Comparison of ENCODE assay signal across 17 cellular contexts in genomic region chr11:134242376-134242775, GRCh38. TPM values are rescaled to one million over a fixed set of nuclear protein-coding genes. Genes with fewer than 3 reads are reported as not detected.
"Had no signal": no experiment of that assay in that cellular context is flagged by ENCODE, and none has a peak within 500 bp of the region (broad histone marks: within the 10 kb centered on the region; RNA-seq: fewer than 3 reads in every experiment).

No MANE protein-coding gene starts in this region.

- DNase-seq: activated CD4-positive, alpha-beta T cell treated with anti-CD3 and anti-CD28 coated beads, Interleukin-2, amount 50 U/mL, for 48 hours; activated CD4-positive, CD25-positive, alpha-beta regulatory T cell treated with anti-CD3 and anti-CD28 coated beads, Interleukin-2, amount 50 U/mL, for 72 hours; activated CD8-positive, alpha-beta memory T cell treated with anti-CD3 and anti-CD28 coated beads, Interleukin-2, amount 10 ng/mL, durations not matched to agents 7 days and 5 days; activated gamma-delta T cell treated with Interleukin-2 at 50 U/mL for 16 hours; activated T-cell treated with anti-CD3 and anti-CD28 coated beads, Interleukin-2, amount 50 U/mL, for 4 hours; aorta; dorsolateral prefrontal cortex; esophagus squamous epithelium; foreskin fibroblast; glutamatergic neuron; left cardiac atrium; naive thymus-derived CD4-positive, alpha-beta T cell; retina; stimulated activated CD4-positive, alpha-beta T cell treated with anti-CD3 and anti-CD28 coated beads, Interleukin-15, amount 100 ng/mL, for 24 hours; stimulated activated CD4-positive, alpha-beta T cell treated with anti-CD3 and anti-CD28 coated beads, Interleukin-4, amount 100 ng/mL, for 24 hours had no signal

- H3K4me1 Mint-ChIP-seq: activated CD8-positive, alpha-beta memory T cell treated with anti-CD3 and anti-CD28 coated beads, Interleukin-2, amount 10 ng/mL, durations not matched to agents 7 days and 5 days had no signal

- ATAC-seq: activated CD8-positive, alpha-beta memory T cell treated with anti-CD3 and anti-CD28 coated beads, Interleukin-2, amount 10 ng/mL, durations not matched to agents 7 days and 5 days; activated T-cell treated with anti-CD3 and anti-CD28 coated beads, Interleukin-2, amount 50 U/mL, for 4 hours; left cardiac atrium; naive thymus-derived CD4-positive, alpha-beta T cell had no signal

- H3K27ac ChIP-seq: breast epithelium, dorsolateral prefrontal cortex, esophagus squamous epithelium had no signal

- H3K27me3 ChIP-seq: breast epithelium, dorsolateral prefrontal cortex, esophagus squamous epithelium had no signal

- H3K4me3 ChIP-seq: breast epithelium, dorsolateral prefrontal cortex, esophagus squamous epithelium had no signal

- H3K9me3 Mint-ChIP-seq: activated T-cell treated with anti-CD3 and anti-CD28 coated beads, Interleukin-2, amount 50 U/mL, for 4 hours; naive thymus-derived CD4-positive, alpha-beta T cell had no signal

- H3K9me3 ChIP-seq: breast epithelium, esophagus squamous epithelium had no signal

- H3K4me3 Mint-ChIP-seq: activated CD8-positive, alpha-beta memory T cell treated with anti-CD3 and anti-CD28 coated beads, Interleukin-2, amount 10 ng/mL, durations not matched to agents 7 days and 5 days; activated T-cell treated with anti-CD3 and anti-CD28 coated beads, Interleukin-2, amount 50 U/mL, for 4 hours; naive thymus-derived CD4-positive, alpha-beta T cell had no signal

- H3K27me3 Mint-ChIP-seq: activated CD8-positive, alpha-beta memory T cell treated with anti-CD3 and anti-CD28 coated beads, Interleukin-2, amount 10 ng/mL, durations not matched to agents 7 days and 5 days; naive thymus-derived CD4-positive, alpha-beta T cell had no signal

- H3K27ac Mint-ChIP-seq: naive thymus-derived CD4-positive, alpha-beta T cell had no signal

- H3K4me1 ChIP-seq: breast epithelium, esophagus squamous epithelium had no signal

RNA-seq across cellular contexts. Expression of gene GLB1L3, which starts 33.8 kb away (rescaled TPM):
- total RNA-seq: aorta, left cardiac atrium, lung microvascular endothelial cell had no signal
- polyA plus RNA-seq: aorta had no signal
